Comparison of ENCODE assay signal across 8 cellular contexts in genomic region chr6:7107578-7108195, GRCh38. TPM values are rescaled to one million over a fixed set of nuclear protein-coding genes. Genes with fewer than 3 reads are reported as not detected.
DNase-seq lines count a peak whose midpoint lies in the region; ATAC-seq and TF ChIP-seq lines count a peak whose summit lies in the region.

A gene with protein sequence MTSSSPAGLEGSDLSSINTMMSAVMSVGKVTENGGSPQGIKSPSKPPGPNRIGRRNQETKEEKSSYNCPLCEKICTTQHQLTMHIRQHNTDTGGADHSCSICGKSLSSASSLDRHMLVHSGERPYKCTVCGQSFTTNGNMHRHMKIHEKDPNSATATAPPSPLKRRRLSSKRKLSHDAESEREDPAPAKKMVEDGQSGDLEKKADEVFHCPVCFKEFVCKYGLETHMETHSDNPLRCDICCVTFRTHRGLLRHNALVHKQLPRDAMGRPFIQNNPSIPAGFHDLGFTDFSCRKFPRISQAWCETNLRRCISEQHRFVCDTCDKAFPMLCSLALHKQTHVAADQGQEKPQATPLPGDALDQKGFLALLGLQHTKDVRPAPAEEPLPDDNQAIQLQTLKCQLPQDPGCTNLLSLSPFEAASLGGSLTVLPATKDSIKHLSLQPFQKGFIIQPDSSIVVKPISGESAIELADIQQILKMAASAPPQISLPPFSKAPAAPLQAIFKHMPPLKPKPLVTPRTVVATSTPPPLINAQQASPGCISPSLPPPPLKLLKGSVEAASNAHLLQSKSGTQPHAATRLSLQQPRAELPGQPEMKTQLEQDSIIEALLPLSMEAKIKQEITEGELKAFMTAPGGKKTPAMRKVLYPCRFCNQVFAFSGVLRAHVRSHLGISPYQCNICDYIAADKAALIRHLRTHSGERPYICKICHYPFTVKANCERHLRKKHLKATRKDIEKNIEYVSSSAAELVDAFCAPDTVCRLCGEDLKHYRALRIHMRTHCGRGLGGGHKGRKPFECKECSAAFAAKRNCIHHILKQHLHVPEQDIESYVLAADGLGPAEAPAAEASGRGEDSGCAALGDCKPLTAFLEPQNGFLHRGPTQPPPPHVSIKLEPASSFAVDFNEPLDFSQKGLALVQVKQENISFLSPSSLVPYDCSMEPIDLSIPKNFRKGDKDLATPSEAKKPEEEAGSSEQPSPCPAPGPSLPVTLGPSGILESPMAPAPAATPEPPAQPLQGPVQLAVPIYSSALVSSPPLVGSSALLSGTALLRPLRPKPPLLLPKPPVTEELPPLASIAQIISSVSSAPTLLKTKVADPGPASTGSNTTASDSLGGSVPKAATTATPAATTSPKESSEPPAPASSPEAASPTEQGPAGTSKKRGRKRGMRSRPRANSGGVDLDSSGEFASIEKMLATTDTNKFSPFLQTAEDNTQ (N-terminal part only) (plus strand): TSS chr6:7107961. CDS start chr6:7181912, 73,951 bp downstream.

- peak within 1 kb of the TSS; percentile 95 for H3K4me2 ChIP-seq in neural progenitor cell

- peaks cover 37% of the 10 kb centered on the region for H3K79me2 ChIP-seq in neural progenitor cell (ENCODE audit: low read depth)

- H3K27ac Mint-ChIP-seq in CD4-positive, CD25-positive, alpha-beta regulatory T cell: peak within 1 kb of the TSS; percentile 93 to 97 (median 97)
- H3K27ac Mint-ChIP-seq in neural progenitor cell: no peak within 1 kb of the TSS

- peak within 1 kb of the TSS; percentile 68 for H3K27ac ChIP-seq in CD4-positive, CD25-positive, alpha-beta regulatory T cell (ENCODE audit: insufficient read depth, low read length, poor library complexity, severe bottlenecking)
- H3K27ac ChIP-seq in neural progenitor cell: no peak within 1 kb of the TSS
- peak within 1 kb of the TSS; percentile 88 to 95 (median 92) for H3K27ac ChIP-seq in tibial nerve

- peaks cover 30% of the 10 kb centered on the region for H3F3A ChIP-seq in neural progenitor cell (ENCODE audit: low read depth)

- peak; percentile 49 to 73 (median 56) for DNase-seq in CD4-positive, CD25-positive, alpha-beta regulatory T cell
- DNase-seq in RPMI7951 (ENCODE audit: low read depth) (peak; percentile 54), fibroblast of the conjunctiva (ENCODE audit: low read depth) (peak; percentile 43), neural progenitor cell (ENCODE audit: low spot score) (peak; percentile 68), tibial nerve (ENCODE audit: low spot score in 2 of 2) (peak; percentile 50 to 75)
- DNase-seq in activated effector memory CD4-positive, alpha-beta T cell treated with anti-CD3 and anti-CD28 coated beads, Interleukin-2, amount 50 U/mL, for 16 hours: peak; percentile 84

- peaks cover 0 to 2% (median 0%) of the 10 kb centered on the region in 7 donors for H3K9me3 Mint-ChIP-seq in CD4-positive, CD25-positive, alpha-beta regulatory T cell
- no peaks in the 10 kb centered on the region for H3K9me3 Mint-ChIP-seq in neural progenitor cell

- peaks cover 38% of the 10 kb centered on the region for H3K4me1 ChIP-seq in CD4-positive, CD25-positive, alpha-beta regulatory T cell (ENCODE audit: control insufficient read depth, insufficient read depth, low read length, poor library complexity, severe bottlenecking)
- H3K4me1 ChIP-seq in neural progenitor cell (peaks cover 15% of the 10 kb centered on the region), tibial nerve (peaks cover 0 to 41% (median 3%) of the 10 kb centered on the region in 4 donors)

- H3K36me3 ChIP-seq in CD4-positive, CD25-positive, alpha-beta regulatory T cell (ENCODE audit: control insufficient read depth, insufficient read depth, low read length): no peaks in the 10 kb centered on the region
- H3K36me3 ChIP-seq in neural progenitor cell: no peaks in the 10 kb centered on the region
- H3K36me3 ChIP-seq in tibial nerve: no peaks in the 10 kb centered on the region

- H3K9me3 ChIP-seq in CD4-positive, CD25-positive, alpha-beta regulatory T cell (ENCODE audit: control insufficient read depth in 2 of 2, low read length in 2 of 2): no peaks in the 10 kb centered on the region
- H3K9me3 ChIP-seq in neural progenitor cell (ENCODE audit: low read depth) (no peaks in the 10 kb centered on the region), tibial nerve (no peaks in the 10 kb centered on the region)

- peaks cover 13 to 37% (median 33%) of the 10 kb centered on the region in 4 donors for H3K4me1 Mint-ChIP-seq in CD4-positive, CD25-positive, alpha-beta regulatory T cell
- peaks cover 40% of the 10 kb centered on the region for H3K4me1 Mint-ChIP-seq in neural progenitor cell

- ATAC-seq in CD4-positive, CD25-positive, alpha-beta regulatory T cell (ENCODE audit: low read depth in 2 of 2): peak; percentile 53 to 54
- ATAC-seq in GM19372 (IDR thresholded peaks at IDR 0.05; ENCODE audit: low read depth, unreplicated experiment) (peak; percentile 52), HG03521 (IDR thresholded peaks at IDR 0.05; ENCODE audit: unreplicated experiment) (peak; percentile 49)

- H4K20me1 ChIP-seq in neural progenitor cell (ENCODE audit: low read depth): peaks cover 36% of the 10 kb centered on the region

- H3K4me3 ChIP-seq in CD4-positive, CD25-positive, alpha-beta regulatory T cell (ENCODE audit: low read depth, low read length): peak within 1 kb of the TSS; percentile 84
- H3K4me3 ChIP-seq in neural progenitor cell: peak within 1 kb of the TSS; percentile 84
- H3K4me3 ChIP-seq in tibial nerve: peak within 1 kb of the TSS; percentile 85 to 95 (median 93)

- TF ChIP-seq CTCF in neural progenitor cell (IDR thresholded peaks at IDR 0.05) (no peak), tibial nerve (IDR thresholded peaks at IDR 0.05) (no peak)

- no peaks in the 10 kb centered on the region for H3K27me3 Mint-ChIP-seq in CD4-positive, CD25-positive, alpha-beta regulatory T cell
- H3K27me3 Mint-ChIP-seq in neural progenitor cell (ENCODE audit: insufficient read depth, low read depth): peaks cover 3% of the 10 kb centered on the region

- peak in 1 of 2 donors; percentile 65 for TF ChIP-seq EP300 in tibial nerve (IDR thresholded peaks at IDR 0.05)

- 1% methylated on average over 23 to 43 of the region's 59 CpGs for WGBS in tibial nerve, 2 donors

- H3K4me3 Mint-ChIP-seq in CD4-positive, CD25-positive, alpha-beta regulatory T cell: peak within 1 kb of the TSS; percentile 93 to 98 (median 96)
- H3K4me3 Mint-ChIP-seq in neural progenitor cell: peak within 1 kb of the TSS; percentile 94

- H3K27me3 ChIP-seq in CD4-positive, CD25-positive, alpha-beta regulatory T cell (ENCODE audit: control insufficient read depth, insufficient read depth, low read length): no peaks in the 10 kb centered on the region
- H3K27me3 ChIP-seq in neural progenitor cell: peaks cover 57% of the 10 kb centered on the region
- no peaks in the 10 kb centered on the region for H3K27me3 ChIP-seq in tibial nerve

- peak in 1 of 2 donors; percentile 45 for TF ChIP-seq POLR2A in tibial nerve (IDR thresholded peaks at IDR 0.05)

- H2AFZ ChIP-seq in neural progenitor cell (replicated peaks): peak within 1 kb of the TSS; percentile 95

- no peaks in the 10 kb centered on the region for H3K36me3 Mint-ChIP-seq in CD4-positive, CD25-positive, alpha-beta regulatory T cell
- no peaks in the 10 kb centered on the region for H3K36me3 Mint-ChIP-seq in neural progenitor cell

- H3K9ac ChIP-seq in neural progenitor cell: no peak within 1 kb of the TSS

RNA-seq across cellular contexts. Expression of the gene that starts here (rescaled TPM):
- total RNA-seq in CD4-positive, CD25-positive, alpha-beta regulatory T cell: 45.2 TPM
- 1 to 10 TPM; 1.2 to 3.8 (median 2.1) TPM for polyA plus RNA-seq in CD4-positive, CD25-positive, alpha-beta regulatory T cell
- 5.8 and 6.0 TPM in 2 replicates for total RNA-seq in RPMI7951 (2014; rRNA removed; shearing (Covaris generic))
- total RNA-seq in neural progenitor cell (ENCODE audit: low replicate concordance): 12.1 and 13.1 TPM in 2 replicates
- total RNA-seq in tibial nerve: 10 to 100 TPM; 32.3 to 61.5 (median 36.3) TPM
